Comparison of ENCODE assay signal across 10 cellular contexts in the genomic region with DNA sequence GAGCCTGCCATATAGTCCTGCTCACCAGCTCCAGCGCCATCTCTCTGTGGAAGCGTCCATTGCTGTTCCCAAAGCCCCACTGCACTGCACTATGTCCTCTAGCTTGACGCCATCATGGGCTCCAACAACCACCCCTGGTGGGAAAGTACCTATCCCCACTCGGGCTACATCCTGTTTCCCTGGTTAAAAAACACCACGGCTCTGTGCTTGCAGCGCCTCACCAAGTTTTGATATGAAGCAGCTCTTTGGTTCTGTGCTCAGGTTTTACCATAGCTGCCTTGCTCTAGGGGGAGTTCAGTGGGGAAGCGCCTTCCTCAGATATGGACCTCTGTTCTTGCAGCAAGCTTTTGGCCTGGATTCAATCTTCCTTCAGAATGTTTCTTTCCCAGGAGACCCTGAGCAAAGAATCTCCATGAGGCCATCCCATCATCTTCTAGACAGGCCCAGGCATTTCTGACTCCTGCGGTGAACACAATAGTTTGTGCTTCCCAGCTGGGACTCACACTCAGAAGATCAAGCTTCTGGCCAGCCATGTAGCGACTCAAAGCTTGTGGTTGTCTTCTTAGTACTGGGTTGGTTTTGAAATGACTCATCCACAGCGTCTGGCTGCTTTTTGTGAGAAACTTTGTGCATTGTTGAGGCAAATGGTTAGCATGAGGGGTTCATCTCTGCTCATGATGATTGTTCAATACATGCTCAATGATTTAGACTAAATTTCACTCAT. TPM values are rescaled to one million over a fixed set of nuclear protein-coding genes. Genes with fewer than 3 reads are reported as not detected.
A peak's percentile ranks its signal among the peaks of the same experiment; 100 is the strongest.
DNase-seq lines count a peak whose midpoint lies in the region; ATAC-seq, FAIRE-seq and TF ChIP-seq lines count a peak whose summit lies in the region.
"Had no signal": no experiment of that assay in that cellular context is flagged by ENCODE, and none has a peak within 500 bp of the region (broad histone marks: within the 10 kb centered on the region; RNA-seq: fewer than 3 reads in every experiment).

No MANE protein-coding gene starts in this region.

- TF ChIP-seq CTCF in Calu3 (IDR thresholded peaks at IDR 0.05; ENCODE audit: unreplicated experiment): no peak

- H3K4me2 ChIP-seq in neuronal stem cell (ENCODE audit: insufficient read depth, low read length, poor library complexity, severe bottlenecking): no peak overlapping the region

- peak; percentile 85 for ATAC-seq in HG03139 (IDR thresholded peaks at IDR 0.05; ENCODE audit: unreplicated experiment)
- ATAC-seq in naive thymus-derived CD8-positive, alpha-beta T cell: peak; percentile 84 to 97
- ATAC-seq: Panc1 had no signal

- H3K9ac ChIP-seq in neuronal stem cell (ENCODE audit: low read depth, low read length, poor library complexity): no peak overlapping the region

- no peak overlapping the region for H4K91ac ChIP-seq in neuronal stem cell (ENCODE audit: low read depth, low read length, poor library complexity)

- H3K79me1 ChIP-seq in neuronal stem cell (ENCODE audit: low read depth, low read length): no peaks in the 10 kb centered on the region

- H3K4me3 Mint-ChIP-seq in naive thymus-derived CD8-positive, alpha-beta T cell: peak overlapping the region; percentile 1 to 84 (median 63)
- H3K4me3 Mint-ChIP-seq in Calu3 (ENCODE audit: low read depth, unreplicated experiment): no peak overlapping the region

- FAIRE-seq in GM19239 (lab: Jason Lieb, UNC): peak; percentile 94

- H3K4me1 Mint-ChIP-seq in naive thymus-derived CD8-positive, alpha-beta T cell: peaks cover 15 to 39% (median 27%) of the 10 kb centered on the region in 4 donors
- no peaks in the 10 kb centered on the region for H3K4me1 Mint-ChIP-seq in Calu3 (ENCODE audit: low read depth, unreplicated experiment)

- no peaks in the 10 kb centered on the region for H3K4me1 ChIP-seq in neuronal stem cell (ENCODE audit: control insufficient read depth in 2 of 2, insufficient read depth in 1 of 2, low read depth in 1 of 2, low read length in 2 of 2)

- H3K36me3 Mint-ChIP-seq in naive thymus-derived CD8-positive, alpha-beta T cell: peaks cover 0 to 4% (median 0%) of the 10 kb centered on the region in 3 donors
- H3K36me3 Mint-ChIP-seq in Calu3 (ENCODE audit: insufficient read depth, unreplicated experiment): no peaks in the 10 kb centered on the region

- H3K4me3 ChIP-seq in neuronal stem cell (ENCODE audit: low read length in 2 of 2): no peak overlapping the region

- H2BK120ac ChIP-seq in neuronal stem cell (ENCODE audit: low read depth, low read length): no peak overlapping the region

- H4K8ac ChIP-seq in neuronal stem cell (ENCODE audit: low read depth, low read length): no peak overlapping the region

- H3K14ac ChIP-seq in neuronal stem cell (ENCODE audit: low read length): no peak overlapping the region

- WGBS in neuronal stem cell (ENCODE audit: extremely low coverage in 2 of 2, insufficient read length in 2 of 2, insufficient replicate concordance in 1 of 2), 2 donors: no CpG with 5 or more reads among the region's 10 CpGs

- no peaks in the 10 kb centered on the region for H3K36me3 ChIP-seq in neuronal stem cell (replicated peaks in 1 of 2; ENCODE audit: control insufficient read depth in 2 of 2, insufficient read depth in 2 of 2, low read length in 2 of 2)

- H2BK5ac ChIP-seq in neuronal stem cell (ENCODE audit: low read length): no peak overlapping the region

- peaks cover 0 to 7% (median 0%) of the 10 kb centered on the region in 9 donors for H3K9me3 Mint-ChIP-seq in naive thymus-derived CD8-positive, alpha-beta T cell
- peaks cover 14% of the 10 kb centered on the region for H3K9me3 Mint-ChIP-seq in Calu3 (ENCODE audit: low read depth, unreplicated experiment)

- peak overlapping the region; percentile 78 to 96 (median 89) for H3K27ac Mint-ChIP-seq in naive thymus-derived CD8-positive, alpha-beta T cell
- no peak overlapping the region for H3K27ac Mint-ChIP-seq in Calu3 (ENCODE audit: unreplicated experiment)

- POLR2A ChIA-PET in naive thymus-derived CD8-positive, alpha-beta T cell (lab: Charles Lee): interaction anchor here (0.6 to 2.6 kb wide), 7 partner anchors 11 to 200 kb away, joined by 3 to 11 read pairs (median 4); a partner anchor contains a TSS

- H2AK5ac ChIP-seq in neuronal stem cell (ENCODE audit: low read depth, low read length): no peak overlapping the region

- peak; percentile 46 for DNase-seq in GM19239 (ENCODE audit: insufficient read length, low spot score)
- peak; percentile 45 for DNase-seq in activated CD8-positive, alpha-beta memory T cell treated with anti-CD3 and anti-CD28 coated beads, Interleukin-2, amount 50 U/mL, for 4 hours
- DNase-seq in naive thymus-derived CD8-positive, alpha-beta T cell: peak in 9 of 10 donors; percentile 4 to 71 (median 48)
- DNase-seq in medulla oblongata (ENCODE audit: extremely low spot score): no peak
- no peak for DNase-seq in iPS-NIHi11 (ENCODE audit: low spot score)
- DNase-seq in neuronal stem cell (ENCODE audit: low spot score): no peak
- DNase-seq in Calu3: no peak

- H3K27me3 Mint-ChIP-seq in naive thymus-derived CD8-positive, alpha-beta T cell: no peaks in the 10 kb centered on the region
- peaks cover 28% of the 10 kb centered on the region for H3K27me3 Mint-ChIP-seq in Calu3 (ENCODE audit: unreplicated experiment)

- no peak overlapping the region for H2AFZ ChIP-seq in neuronal stem cell (ENCODE audit: low read length)

- intact Hi-C loops in Calu3 (cut with micrococcal nuclease; ENCODE audit: unreplicated experiment): no loop called here

- no TSS peak for BruUV-seq in Calu3 (replicated peaks; lab: Mats Ljungman, UMichigan)

- H3K4ac ChIP-seq in neuronal stem cell (ENCODE audit: low read length): no peak overlapping the region

- H3K18ac ChIP-seq in neuronal stem cell (ENCODE audit: low read length): no peak overlapping the region

- peaks cover 0 to 2% of the 10 kb centered on the region in 2 donors for H3K9me3 ChIP-seq in neuronal stem cell (replicated peaks in 1 of 2; ENCODE audit: control insufficient read depth in 2 of 2, insufficient read depth in 1 of 2, low read depth in 1 of 2, low read length in 2 of 2)

- CTCF ChIA-PET in Calu3 (lab: Charles Lee): no interaction called here

- H2BK15ac ChIP-seq in neuronal stem cell (ENCODE audit: low read length): no peak overlapping the region

- H3K27me3 ChIP-seq in neuronal stem cell (ENCODE audit: control insufficient read depth in 3 of 3, insufficient read depth in 3 of 3, low read depth in 1 of 3, low read length in 3 of 3): no peaks in the 10 kb centered on the region

- no peak overlapping the region for H3K23ac ChIP-seq in neuronal stem cell (ENCODE audit: low read depth, low read length, poor library complexity)

- H3K27ac ChIP-seq in neuronal stem cell (replicated peaks; ENCODE audit: low read length): no peak overlapping the region

- no peak overlapping the region for H2BK12ac ChIP-seq in neuronal stem cell (ENCODE audit: low read length)

RNA-seq across cellular contexts. Expression of a gene that starts 39.5 kb away (rescaled TPM):
- total RNA-seq in naive thymus-derived CD8-positive, alpha-beta T cell: 1 to 10 TPM in 1 of 2 experiments, under 1 TPM in 1; 0.91 to 2.0 TPM
- 1 to 10 TPM; 1.3 to 2.3 (median 1.9) TPM for polyA plus RNA-seq in naive thymus-derived CD8-positive, alpha-beta T cell
- 0.59 TPM for polyA plus RNA-seq in neuronal stem cell (2013, experiment 1 of 2)
- polyA plus RNA-seq in neuronal stem cell (2013, experiment 2 of 2): 0.75 TPM
- not detected in 2 replicates for total RNA-seq in Calu3 (2022)
- total RNA-seq: myocyte had no signal

Comparison
In these comparisons a context has a peak if more than half of its experiments do, and no peak if none do; other contexts are left out.
1. DNase-seq: peak in GM19239 (single experiment), activated CD8-positive, alpha-beta memory T cell treated with anti-CD3 and anti-CD28 coated beads, Interleukin-2, amount 50 U/mL, for 4 hours (single experiment) and naive thymus-derived CD8-positive, alpha-beta T cell (9 of 10); none in medulla oblongata (single experiment), iPS-NIHi11 (single experiment), neuronal stem cell (single experiment) and Calu3 (single experiment).